Comparison of ENCODE assay signal across 18 cellular contexts in the genomic region with DNA sequence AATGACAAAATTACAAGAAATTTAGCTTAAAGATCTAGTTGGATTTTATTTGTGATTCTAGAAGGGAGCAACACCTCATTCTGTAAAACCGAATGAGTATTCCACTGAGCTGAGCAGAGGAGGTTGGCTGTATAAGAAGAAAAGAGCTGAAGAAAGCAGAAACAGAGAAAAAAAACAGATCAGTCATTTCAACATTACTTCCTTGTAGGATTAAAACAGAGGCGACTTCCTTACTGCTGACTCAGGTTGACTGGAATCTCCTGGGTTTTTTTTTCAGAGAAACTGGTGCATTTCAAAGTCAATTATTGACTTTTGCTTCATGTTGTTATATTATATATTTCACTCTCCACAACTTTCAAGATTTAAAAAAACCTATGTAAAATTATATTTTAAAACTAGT.
DNase-seq lines count a peak whose midpoint lies in the region; ATAC-seq, FAIRE-seq and TF ChIP-seq lines count a peak whose summit lies in the region.
"Had no signal": no experiment of that assay in that cellular context is flagged by ENCODE, and none has a peak within 500 bp of the region (broad histone marks: within the 10 kb centered on the region; RNA-seq: fewer than 3 reads in every experiment).

No MANE protein-coding gene starts in this region.

- H3K4me3 ChIP-seq in A549 (no peak overlapping the region), choroid plexus epithelial cell (ENCODE audit: low read depth, low read length) (no peak overlapping the region)
- H3K4me3 ChIP-seq: MG63, suprapubic skin had no signal

- ATAC-seq in A549: peak in 1 of 2 experiments; percentile 51; a peak in 2 of 6 replicates
- no peak for ATAC-seq in HG03565 (IDR thresholded peaks at IDR 0.05; ENCODE audit: unreplicated experiment)
- ATAC-seq: activated naive CD4-positive, alpha-beta T cell treated with anti-CD3 and anti-CD28 coated beads, Interleukin-2, amount 50 U/mL, for 72 hours; naive thymus-derived CD8-positive, alpha-beta T cell had no signal

- DNase-seq in A549 (ENCODE audit: low read depth in 1 of 2, low spot score in 1 of 2) (peak in 1 of 2 experiments; percentile 39), Kasumi-1 (lab: John Stamatoyannopoulos, UW) (peak; percentile 3 to 5), choroid plexus epithelial cell (ENCODE audit: low read depth) (peak; percentile 19), medulla oblongata (ENCODE audit: extremely low spot score) (peak; percentile 33), NCI-H82 treated with DMSO at 0.1 percent for 48 hours (lab: John Stamatoyannopoulos, UW; ENCODE audit: unreplicated experiment) (no peak)
- DNase-seq in activated CD4-positive, CD25-positive, alpha-beta regulatory T cell (lab: John Stamatoyannopoulos, UW): no peak
- no peak for DNase-seq in stimulated activated naive CD4-positive, alpha-beta T cell treated with Interleukin-2 at 50 U/mL for 16 hours (lab: John Stamatoyannopoulos, UW)
- DNase-seq: activated CD4-positive, alpha-beta T cell treated with anti-CD3 and anti-CD28 coated beads for 4 hours; activated T-cell treated with anti-CD3 and anti-CD28 coated beads, Interleukin-2, amount 50 U/mL, for 1 hour; COR-L47; MG63; naive thymus-derived CD8-positive, alpha-beta T cell; NCI-H2107; NCI-H774; T-helper 2 cell had no signal

- peaks cover 15% of the 10 kb centered on the region; the same call in 2 of the 3 replicates for H3K4me1 ChIP-seq in A549
- H3K4me1 ChIP-seq: suprapubic skin had no signal

- TF ChIP-seq POLR2A in A549 (IDR thresholded peaks at IDR 0.05; ENCODE audit: low read length): no peak

- no peak for TF ChIP-seq EP300 in A549 (IDR thresholded peaks at IDR 0.05)

- 5% methylated on average over 2 of the region's 2 CpGs for WGBS in A549 (ENCODE audit: missing lambda C conversion rate)

- FAIRE-seq in A549 (lab: Jason Lieb, UNC): no peak

- H3K4me2 ChIP-seq in A549: peak overlapping the region; percentile 39

- CTCF ChIA-PET in A549 (lab: Yijun Ruan, JAX): interaction anchor here (0.6 to 1.3 kb wide), 2 partner anchors 10 to 99 kb away, joined by 3 read pairs; no protein-coding TSS in a partner anchor

- no peak for TF ChIP-seq RAD21 in A549 (conservative IDR thresholded peaks at IDR 0.05 in 1 of 2, IDR thresholded peaks at IDR 0.05 in 1 of 2)

- TF ChIP-seq CTCF in A549 (IDR thresholded peaks at IDR 0.05): no peak
- TF ChIP-seq CTCF in choroid plexus epithelial cell (conservative IDR thresholded peaks at IDR 0.05; ENCODE audit: low read depth, low read length): no peak

- 0 out of 6 replicates have a peak overlapping the region, but pooled peaks of 1 of the 2 experiments have one; percentile 15 for H3K27ac ChIP-seq in A549
- H3K27ac ChIP-seq: suprapubic skin had no signal

- no peaks in the 10 kb centered on the region for H3K9me3 ChIP-seq in A549
- H3K9me3 ChIP-seq: MG63, suprapubic skin had no signal

- POLR2A ChIA-PET in A549 (lab: Yijun Ruan, JAX): no interaction called here

TF ChIP-seq in A549, 52 proteins besides CTCF, POLR2A, EP300 and RAD21:
- TF ChIP-seq MAFK (IDR thresholded peaks at IDR 0.05; ENCODE audit: partially characterized antibody): peak; percentile 90
- no peak for TF ChIP-seq KDM5A (IDR thresholded peaks at IDR 0.05)

Comparison
In these comparisons a context has a peak if more than half of its experiments do, and no peak if none do; other contexts are left out.
1. DNase-seq: peak in Kasumi-1 (2 of 2), choroid plexus epithelial cell (single experiment) and medulla oblongata (single experiment); none in NCI-H82 treated with DMSO at 0.1 percent for 48 hours (single experiment), activated CD4-positive, CD25-positive, alpha-beta regulatory T cell (0 of 4) and stimulated activated naive CD4-positive, alpha-beta T cell treated with Interleukin-2 at 50 U/mL for 16 hours (single experiment).